8 cellular contexts compared by ENCODE assay signal in genomic region chr5:38382898-38383297, GRCh38.
DNase-seq lines count a peak whose midpoint lies in the region; ATAC-seq, FAIRE-seq and TF ChIP-seq lines count a peak whose summit lies in the region.

No MANE protein-coding gene starts in this region.

- H3K4me3 ChIP-seq in A549 = no peak overlapping the region
- H3K4me3 ChIP-seq in SU-DHL-6 (ENCODE audit: insufficient read depth, low read length, poor library complexity, severe bottlenecking) = no peak overlapping the region
- H3K4me3 ChIP-seq in GM12878 = no peak overlapping the region
- no peak overlapping the region for H3K4me3 ChIP-seq in iPS-18a (ENCODE audit: low read length)

- in situ Hi-C loops in GM12878 (cut with MboI) = no loop called here

- H4K20me1 ChIP-seq in SU-DHL-6 (ENCODE audit: low read depth, low read length) (no peaks in the 10 kb centered on the region), GM12878 (ENCODE audit: control insufficient read depth, insufficient read depth) (no peaks in the 10 kb centered on the region)

- FAIRE-seq in A549 (lab: Jason Lieb, UNC) (peak; percentile 97), GM18507 (lab: Jason Lieb, UNC) (peak; percentile 85), GM12878 (lab: Jason Lieb, UNC) (peak; percentile 90)

- 31% methylated on average over 7 of the region's 7 CpGs for WGBS in A549 (ENCODE audit: missing lambda C conversion rate)
- WGBS in GM12878 (ENCODE audit: insufficient coverage, insufficient replicate concordance, low lambda C conversion rate, missing lambda C conversion rate) = 26% methylated on average over 7 of the region's 7 CpGs

- 0 out of 3 replicates have a peak overlapping the region, but pooled peaks have one; percentile 1 for H3K4me2 ChIP-seq in A549
- H3K4me2 ChIP-seq in SU-DHL-6 (ENCODE audit: low read depth, low read length, poor library complexity, severe bottlenecking) = no peak overlapping the region
- no peak overlapping the region for H3K4me2 ChIP-seq in GM12878 (ENCODE audit: control insufficient read depth, insufficient read depth)

- intact Hi-C loops in GM12878 (cut with micrococcal nuclease; ENCODE audit: unreplicated experiment) = loop anchor here (2.0 kb wide), 1 partner anchor 428 kb away; no protein-coding TSS in a partner anchor

- no peak for TF ChIP-seq EP300 in A549 (IDR thresholded peaks at IDR 0.05)
- no peak for TF ChIP-seq EP300 in GM12878 (IDR thresholded peaks at IDR 0.05; ENCODE audit: borderline replicate concordance in 1 of 2, control insufficient read depth in 1 of 2, low read depth in 2 of 2, low read length in 2 of 2)

- no TSS peak for BruUV-seq in GM12878 (replicated peaks; lab: Mats Ljungman, UMichigan)

- no peak for TF ChIP-seq POLR2A in A549 (IDR thresholded peaks at IDR 0.05; ENCODE audit: low read length)
- no peak for TF ChIP-seq POLR2A in GM12878 (IDR thresholded peaks at IDR 0.05; ENCODE audit: low read depth, low read length)

- SMC1A ChIA-PET in GM12878 (lab: Charles Lee; ENCODE audit: uncharacterized antibody, unreplicated experiment) = interaction anchor here (0.6 to 1.9 kb wide), 3 partner anchors 61 to 730 kb away, joined by 3 to 10 read pairs (median 4); no protein-coding TSS in a partner anchor

- no peaks in the 10 kb centered on the region for H3K79me2 ChIP-seq in SU-DHL-6 (ENCODE audit: insufficient read depth, low read length)
- no peaks in the 10 kb centered on the region for H3K79me2 ChIP-seq in GM12878 (ENCODE audit: control insufficient read depth, insufficient read depth, low read length)

- DNase-seq in A549 (ENCODE audit: low read depth in 1 of 2, low spot score in 1 of 2) = peak; percentile 72 to 76
- peak; percentile 35 for DNase-seq in GM18507 (ENCODE audit: extremely low spot score, insufficient read length, low read depth)
- peak; percentile 22 for DNase-seq in NCI-H1417 treated with DMSO at 0.1 percent for 48 hours (lab: John Stamatoyannopoulos, UW)
- DNase-seq in GM12878 (ENCODE audit: low read depth, low spot score) = peak; percentile 4
- peak; percentile 31 to 44 for DNase-seq in stimulated activated CD4-positive, alpha-beta T cell treated with anti-CD3 and anti-CD28 coated beads, Interleukin-15, amount 100 ng/mL, for 48 hours (ENCODE audit: low read depth in 2 of 2)

- TF ChIP-seq RAD21 in A549 (conservative IDR thresholded peaks at IDR 0.05 in 1 of 2, IDR thresholded peaks at IDR 0.05 in 1 of 2) (peak; percentile 73 to 77), GM12878 (IDR thresholded peaks at IDR 0.05; ENCODE audit: insufficient read depth, low read depth, low read length) (peak; percentile 49; the same call in 1 of the 2 replicates)

- H3K9ac ChIP-seq in SU-DHL-6 (ENCODE audit: low read length) (no peak overlapping the region), GM12878 (ENCODE audit: control insufficient read depth, insufficient read depth, low read length) (no peak overlapping the region), iPS-18a (ENCODE audit: low read length) (peak overlapping the region; percentile 40)

- RAD21 ChIA-PET in GM12878 (lab: Charles Lee; ENCODE audit: unreplicated experiment) = interaction anchor here (0.6 to 1.1 kb wide), 2 partner anchors 59 to 426 kb away, joined by 3 read pairs; no protein-coding TSS in a partner anchor

- POLR2A ChIA-PET in A549 (lab: Yijun Ruan, JAX) (interaction anchor here (1.0 kb wide), 1 partner anchor 427 kb away, joined by 3 read pairs; no protein-coding TSS in a partner anchor), GM12878 (lab: Charles Lee) (no interaction called here)

- H2AFZ ChIP-seq in SU-DHL-6 (ENCODE audit: low read depth, low read length, severe bottlenecking) (no peak overlapping the region), GM12878 (ENCODE audit: control insufficient read depth, low read depth, low read length) (no peak overlapping the region)

- no peaks in the 10 kb centered on the region for H3F3A ChIP-seq in SU-DHL-6 (ENCODE audit: insufficient read depth)

- TF ChIP-seq CTCF in A549 (IDR thresholded peaks at IDR 0.05) = peak; percentile 73
- peak; percentile 71 for TF ChIP-seq CTCF in SU-DHL-6 (IDR thresholded peaks at IDR 0.05; ENCODE audit: insufficient read depth, low read length, poor library complexity, severe bottlenecking)
- TF ChIP-seq CTCF in GM12878 (IDR thresholded peaks at IDR 0.05 in 2 of 3, conservative IDR thresholded peaks at IDR 0.05 in 1 of 3; ENCODE audit: control insufficient read depth in 2 of 3, extremely low read depth in 1 of 3, insufficient read depth in 1 of 3, low read depth in 3 of 3, low read length in 3 of 3) = peak; percentile 67 to 83 (median 78)

- ATAC-seq in A549 (peak; percentile 96 to 99), HG02885 (IDR thresholded peaks at IDR 0.05; ENCODE audit: poor library complexity, unreplicated experiment) (peak; percentile 100), GM12878 (peak; percentile 100)

- CTCF ChIA-PET in A549 (lab: Yijun Ruan, JAX) (interaction anchor here (0.7 to 3.9 kb wide), 44 partner anchors 10 to 541 kb away, joined by 3 to 45 read pairs (median 4); no protein-coding TSS in a partner anchor), GM12878 (lab: Yijun Ruan, JAX) (interaction anchor here (0.6 to 3.6 kb wide), 21 partner anchors 10 to 995 kb away, joined by 3 to 30 read pairs (median 3); no protein-coding TSS in a partner anchor)

- H3K9me2 ChIP-seq in SU-DHL-6 (replicated peaks; ENCODE audit: insufficient read depth, low read length) = no peaks in the 10 kb centered on the region

- H3K27me3 ChIP-seq in SU-DHL-6 (ENCODE audit: low read length) (no peaks in the 10 kb centered on the region), GM12878 (replicated peaks in 1 of 2; ENCODE audit: control insufficient read depth in 2 of 2, insufficient read depth in 2 of 2, low read length in 1 of 2) (peaks cover 0 to 4% of the 10 kb centered on the region in 2 experiments; a peak in 1 of 4 replicates), iPS-18a (ENCODE audit: control insufficient read depth, insufficient read depth, low read length) (no peaks in the 10 kb centered on the region)

- no peaks in the 10 kb centered on the region for H3K9me3 ChIP-seq in A549
- H3K9me3 ChIP-seq in SU-DHL-6 (ENCODE audit: insufficient read depth, low read length) = no peaks in the 10 kb centered on the region
- no peaks in the 10 kb centered on the region for H3K9me3 ChIP-seq in GM12878 (replicated peaks; ENCODE audit: control insufficient read depth, insufficient read depth, low read length)
- H3K9me3 ChIP-seq in iPS-18a (ENCODE audit: control insufficient read depth, low read depth, low read length) = no peaks in the 10 kb centered on the region

- H3K27ac ChIP-seq in A549 (no peak overlapping the region), SU-DHL-6 (ENCODE audit: low read depth, low read length) (no peak overlapping the region), GM12878 (ENCODE audit: control insufficient read depth, insufficient read depth) (no peak overlapping the region), iPS-18a (ENCODE audit: low read length) (no peak overlapping the region)

- H3K4me1 ChIP-seq in A549 (no peaks in the 10 kb centered on the region), GM12878 (ENCODE audit: control insufficient read depth, insufficient read depth, low read length) (no peaks in the 10 kb centered on the region), iPS-18a (ENCODE audit: control insufficient read depth, low read depth, low read length) (peaks cover 28% of the 10 kb centered on the region)

- H3K36me3 ChIP-seq in SU-DHL-6 (ENCODE audit: low read length) (no peaks in the 10 kb centered on the region), GM12878 (ENCODE audit: control insufficient read depth in 2 of 2, insufficient read depth in 2 of 2, low read length in 1 of 2) (no peaks in the 10 kb centered on the region), iPS-18a (ENCODE audit: control insufficient read depth, low read depth, low read length) (no peaks in the 10 kb centered on the region)

TF ChIP-seq in A549, 52 proteins besides CTCF, POLR2A, EP300 and RAD21 (continues in another document):
- TF ChIP-seq, protein P1, sequence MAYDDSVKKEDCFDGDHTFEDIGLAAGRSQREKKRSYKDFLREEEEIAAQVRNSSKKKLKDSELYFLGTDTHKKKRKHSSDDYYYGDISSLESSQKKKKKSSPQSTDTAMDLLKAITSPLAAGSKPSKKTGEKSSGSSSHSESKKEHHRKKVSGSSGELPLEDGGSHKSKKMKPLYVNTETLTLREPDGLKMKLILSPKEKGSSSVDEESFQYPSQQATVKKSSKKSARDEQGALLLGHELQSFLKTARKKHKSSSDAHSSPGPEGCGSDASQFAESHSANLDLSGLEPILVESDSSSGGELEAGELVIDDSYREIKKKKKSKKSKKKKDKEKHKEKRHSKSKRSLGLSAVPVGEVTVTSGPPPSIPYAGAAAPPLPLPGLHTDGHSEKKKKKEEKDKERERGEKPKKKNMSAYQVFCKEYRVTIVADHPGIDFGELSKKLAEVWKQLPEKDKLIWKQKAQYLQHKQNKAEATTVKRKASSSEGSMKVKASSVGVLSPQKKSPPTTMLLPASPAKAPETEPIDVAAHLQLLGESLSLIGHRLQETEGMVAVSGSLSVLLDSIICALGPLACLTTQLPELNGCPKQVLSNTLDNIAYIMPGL (CRISPR knock-in tag; IDR thresholded peaks at IDR 0.05; ENCODE audit: borderline replicate concordance) = no peak
- TF ChIP-seq CBX8 (IDR thresholded peaks at IDR 0.05) (no peak), SMC3 (IDR thresholded peaks at IDR 0.05) (peak; percentile 57; the same call in 2 of the 3 replicates), POLR2AphosphoS2 (conservative IDR thresholded peaks at IDR 0.05; ENCODE audit: low read length) (no peak), EHF (CRISPR knock-in tag; IDR thresholded peaks at IDR 0.05) (no peak)

TF ChIP-seq in GM12878, 131 proteins besides CTCF, POLR2A, EP300 and RAD21:
- TF ChIP-seq BMI1 (IDR thresholded peaks at IDR 0.05; ENCODE audit: borderline replicate concordance) (no peak), SMC3 (IDR thresholded peaks at IDR 0.05; ENCODE audit: borderline replicate concordance, low read length) (peak; percentile 36; the same call in 1 of the 2 replicates)

Comparison
In these comparisons a context has a peak if more than half of its experiments do, and no peak if none do; other contexts are left out.
1. DNase-seq: peak in every context shown above with its lines; median percentile 74 in A549; 38 in stimulated activated CD4-positive, alpha-beta T cell treated with anti-CD3 and anti-CD28 coated beads, Interleukin-15, amount 100 ng/mL, for 48 hours; 35 in GM18507; 22 in NCI-H1417 treated with DMSO at 0.1 percent for 48 hours; 4 in GM12878.
2. Of the 24 proteins assayed by ChIP-seq in both GM12878 and A549: peak only in GM12878: none; only in A549: ESRRA; in both: CTCF, RAD21 and SMC3; in neither: 19; mixed calls (peak in some experiments, not most) for 1.